ENCODE assay signal across 8 cellular contexts in genomic region chr1:88685239-88685604, GRCh38. TPM values are rescaled to one million over a fixed set of nuclear protein-coding genes. Genes with fewer than 3 reads are reported as not detected.
DNase-seq lines count a peak whose midpoint lies in the region; ATAC-seq and TF ChIP-seq lines count a peak whose summit lies in the region.

No MANE protein-coding gene starts in this region.

- peaks cover 0 to 19% of the 10 kb centered on the region in 2 donors for H3K36me3 Mint-ChIP-seq in CD4-positive, alpha-beta memory T cell
- no peaks in the 10 kb centered on the region for H3K36me3 Mint-ChIP-seq in activated naive CD8-positive, alpha-beta T cell

- H3K27ac Mint-ChIP-seq in CD4-positive, alpha-beta memory T cell: peak overlapping the region; percentile 91 to 96 (median 96)
- peak overlapping the region; percentile 93 for H3K27ac Mint-ChIP-seq in activated naive CD8-positive, alpha-beta T cell

- no peaks in the 10 kb centered on the region for H3K9me3 Mint-ChIP-seq in CD4-positive, alpha-beta memory T cell
- H3K9me3 Mint-ChIP-seq in activated naive CD8-positive, alpha-beta T cell (ENCODE audit: low read depth): no peaks in the 10 kb centered on the region

- POLR2A ChIA-PET in CD4-positive, alpha-beta memory T cell (lab: Charles Lee; ENCODE audit: partially characterized antibody): interaction anchor here (1.3 to 3.1 kb wide), 5 partner anchors 12 to 1980 kb away, joined by 3 to 37 read pairs (median 11); partner anchors contain the start of genes GTF2B and SH3GLB1

- intact Hi-C loops in CD4-positive, alpha-beta memory T cell (cut with micrococcal nuclease): loop anchor here (2.0 to 10.0 kb wide), 2 partner anchors 1356 to 1980 kb away; partner anchors contain the start of genes LMO4 and SH3GLB1
- intact Hi-C loops in tibial artery (cut with DNase I; ENCODE audit: low total_unique reads): no loop called here

- no peak for ATAC-seq in HG03108 (IDR thresholded peaks at IDR 0.05; ENCODE audit: unreplicated experiment)
- ATAC-seq in HG03159 (IDR thresholded peaks at IDR 0.05; ENCODE audit: unreplicated experiment): no peak

- H3K4me3 Mint-ChIP-seq in CD4-positive, alpha-beta memory T cell: peak overlapping the region; percentile 95 to 99 (median 97)
- H3K4me3 Mint-ChIP-seq in activated naive CD8-positive, alpha-beta T cell: peak overlapping the region; percentile 96

- TF ChIP-seq CTCF in HFF-Myc (IDR thresholded peaks at IDR 0.05; ENCODE audit: low read depth, low read length, missing control alignments): no peak
- no peak for TF ChIP-seq CTCF in tibial artery (IDR thresholded peaks at IDR 0.05)

- DNase-seq in CD4-positive, alpha-beta memory T cell: peak in 1 of 5 donors; percentile 18
- DNase-seq in HFF-Myc (ENCODE audit: extremely low read depth, low read depth) (no peak), kidney glomerular epithelial cell (lab: John Stamatoyannopoulos, UW) (peak; percentile 7), tibial artery (no peak), epidermal melanocyte (ENCODE audit: insufficient read length, low spot score) (no peak)

- peaks cover 39% of the 10 kb centered on the region for H3K4me1 ChIP-seq in CD4-positive, alpha-beta memory T cell (ENCODE audit: insufficient read depth, low read length)
- H3K4me1 ChIP-seq in tibial artery: peaks cover 0 to 32% (median 8%) of the 10 kb centered on the region in 4 donors

- no peaks in the 10 kb centered on the region for H3K9me3 ChIP-seq in CD4-positive, alpha-beta memory T cell (ENCODE audit: control insufficient read depth in 1 of 2, low read length in 2 of 2)
- H3K9me3 ChIP-seq in tibial artery: no peaks in the 10 kb centered on the region

- H3K4me1 Mint-ChIP-seq in CD4-positive, alpha-beta memory T cell: peaks cover 18 to 71% (median 31%) of the 10 kb centered on the region in 4 donors
- peaks cover 52% of the 10 kb centered on the region for H3K4me1 Mint-ChIP-seq in activated naive CD8-positive, alpha-beta T cell (ENCODE audit: low read depth)

- no peaks in the 10 kb centered on the region for H3K27me3 ChIP-seq in CD4-positive, alpha-beta memory T cell (ENCODE audit: insufficient read depth, low read length)
- no peaks in the 10 kb centered on the region for H3K27me3 ChIP-seq in tibial artery

- CTCF ChIA-PET in CD4-positive, alpha-beta memory T cell (lab: Charles Lee; ENCODE audit: partially characterized antibody): interaction anchor here (1.0 to 4.2 kb wide), 3 partner anchors 10 to 192 kb away, joined by 4 to 53 read pairs (median 9); no protein-coding TSS in a partner anchor

- peak overlapping the region; percentile 85 for H3K27ac ChIP-seq in CD4-positive, alpha-beta memory T cell (ENCODE audit: low read depth, low read length)
- H3K27ac ChIP-seq in tibial artery: peak overlapping the region; percentile 91 to 98

- H3K27me3 Mint-ChIP-seq in CD4-positive, alpha-beta memory T cell: no peaks in the 10 kb centered on the region
- no peaks in the 10 kb centered on the region for H3K27me3 Mint-ChIP-seq in activated naive CD8-positive, alpha-beta T cell

- H3K4me3 ChIP-seq in CD4-positive, alpha-beta memory T cell (ENCODE audit: low read length in 2 of 2): peak overlapping the region; percentile 24 to 82
- H3K4me3 ChIP-seq in HFF-Myc (replicated peaks; ENCODE audit: low read depth, low read length) (peak overlapping the region; percentile 80), tibial artery (peak overlapping the region; percentile 85 to 97)

- H3K36me3 ChIP-seq in CD4-positive, alpha-beta memory T cell (ENCODE audit: insufficient read depth, low read length): no peaks in the 10 kb centered on the region
- no peaks in the 10 kb centered on the region for H3K36me3 ChIP-seq in tibial artery

RNA-seq across cellular contexts. Expression of gene PKN2, which starts 1.1 kb away (rescaled TPM):
- total RNA-seq in CD4-positive, alpha-beta memory T cell: 10 to 100 TPM; 38.6 to 42.0 TPM
- polyA plus RNA-seq in CD4-positive, alpha-beta memory T cell: 1 to 10 TPM; 6.0 to 8.0 TPM
